ENCODE assay signal across 8 cellular contexts in the genomic region with DNA sequence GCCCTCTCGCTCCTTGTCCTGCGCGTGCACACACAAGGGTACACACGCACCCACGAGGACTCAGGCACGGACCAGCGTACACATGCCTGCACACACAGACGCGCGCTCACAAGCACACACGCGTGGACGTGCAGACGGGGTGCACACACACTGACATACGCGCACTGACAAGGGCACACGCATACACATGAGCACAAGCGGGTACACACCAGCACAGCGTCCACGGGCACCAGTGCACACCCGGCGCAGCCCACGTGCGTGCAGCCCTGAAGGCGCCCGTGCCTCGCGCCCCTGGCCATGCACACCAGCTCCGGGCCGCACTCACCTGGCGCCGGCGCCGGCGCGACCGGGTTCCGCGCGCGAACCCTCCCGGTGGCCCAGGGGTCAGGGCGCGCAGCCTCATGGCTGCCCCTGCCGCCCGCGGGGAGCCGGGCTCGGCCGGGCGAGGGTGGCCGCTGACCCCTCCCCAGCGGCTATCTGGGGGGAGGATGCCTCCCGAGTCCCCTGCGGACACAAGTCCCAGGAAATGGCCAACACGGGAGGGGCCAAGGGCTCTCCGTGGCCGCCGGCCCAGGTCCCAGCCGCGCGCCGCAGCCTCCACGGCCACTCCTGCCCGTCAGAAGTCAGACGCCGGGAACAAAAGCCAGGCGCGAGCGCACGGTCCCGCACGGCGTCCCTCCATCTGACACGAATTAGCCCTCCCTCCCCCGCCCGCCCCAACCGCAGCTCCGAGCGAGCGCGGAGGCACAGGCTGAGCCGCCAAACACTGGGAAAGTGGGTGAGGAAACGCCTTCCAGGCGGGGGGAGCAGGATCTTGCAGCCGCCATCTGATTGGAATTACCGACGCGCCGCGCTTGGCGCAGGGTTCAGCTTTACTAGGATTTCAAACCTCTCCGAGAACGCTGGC. TPM values are rescaled to one million over a fixed set of nuclear protein-coding genes. Genes with fewer than 3 reads are reported as not detected.
DNase-seq lines count a peak whose midpoint lies in the region; ATAC-seq, FAIRE-seq and TF ChIP-seq lines count a peak whose summit lies in the region.

No MANE protein-coding gene starts in this region.

- POLR2A ChIA-PET in activated CD8-positive, alpha-beta T cell treated with anti-CD3 and anti-CD28 coated beads for 36 hours (lab: Charles Lee), result no interaction called here

- intact Hi-C loops in kidney (cut with DNase I), result no loop called here
- intact Hi-C loops in activated CD8-positive, alpha-beta T cell treated with anti-CD3 and anti-CD28 coated beads for 36 hours (cut with micrococcal nuclease), result no loop called here

- H3K4me3 Mint-ChIP-seq in stimulated activated effector memory CD8-positive, alpha-beta T cell treated with anti-CD3 and anti-CD28 coated beads, Interleukin-12 subunit alpha, Interleukin-12 subunit beta, amount 100 ng/mL, for 72 hours, result no peak overlapping the region
- no peak overlapping the region for H3K4me3 Mint-ChIP-seq in activated CD8-positive, alpha-beta T cell treated with anti-CD3 and anti-CD28 coated beads for 36 hours

- FAIRE-seq in kidney (lab: Jason Lieb, UNC), result no peak

- H3K27me3 Mint-ChIP-seq in activated CD8-positive, alpha-beta T cell treated with anti-CD3 and anti-CD28 coated beads for 36 hours, result peaks cover 17% of the 10 kb centered on the region

- H3K9me3 Mint-ChIP-seq in stimulated activated effector memory CD8-positive, alpha-beta T cell treated with anti-CD3 and anti-CD28 coated beads, Interleukin-12 subunit alpha, Interleukin-12 subunit beta, amount 100 ng/mL, for 72 hours, result no peaks in the 10 kb centered on the region
- H3K9me3 Mint-ChIP-seq in activated CD8-positive, alpha-beta T cell treated with anti-CD3 and anti-CD28 coated beads for 36 hours, result no peaks in the 10 kb centered on the region

- peak overlapping the region; percentile 28 to 71 for H3K9ac ChIP-seq in kidney (ENCODE audit: low read length in 2 of 2)

- H3K9me3 ChIP-seq in kidney (ENCODE audit: control insufficient read depth in 1 of 2, low read length in 2 of 2), result no peaks in the 10 kb centered on the region

- H3K4me3 ChIP-seq in HFF-Myc (replicated peaks; ENCODE audit: low read depth, low read length) (peak overlapping the region; percentile 73), kidney (ENCODE audit: low read length in 2 of 2) (peak overlapping the region; percentile 57 to 67)

- no peaks in the 10 kb centered on the region for H3K36me3 ChIP-seq in kidney (ENCODE audit: control insufficient read depth in 1 of 2, insufficient read depth in 2 of 2, low read length in 2 of 2)

- TF ChIP-seq CTCF in HFF-Myc (IDR thresholded peaks at IDR 0.05; ENCODE audit: low read depth, low read length, missing control alignments) (no peak), kidney (IDR thresholded peaks at IDR 0.05; ENCODE audit: borderline replicate concordance, extremely low read depth, insufficient read depth) (no peak)
- TF ChIP-seq CTCF in activated CD8-positive, alpha-beta T cell treated with anti-CD3 and anti-CD28 coated beads for 36 hours (IDR thresholded peaks at IDR 0.05), result no peak

- H3K4me1 Mint-ChIP-seq in stimulated activated effector memory CD8-positive, alpha-beta T cell treated with anti-CD3 and anti-CD28 coated beads, Interleukin-12 subunit alpha, Interleukin-12 subunit beta, amount 100 ng/mL, for 72 hours, result no peaks in the 10 kb centered on the region
- no peaks in the 10 kb centered on the region for H3K4me1 Mint-ChIP-seq in activated CD8-positive, alpha-beta T cell treated with anti-CD3 and anti-CD28 coated beads for 36 hours (ENCODE audit: low read depth)

- H3K4me1 ChIP-seq in kidney (ENCODE audit: control insufficient read depth in 1 of 2, insufficient read depth in 1 of 2, low read depth in 1 of 2, low read length in 2 of 2), result peaks cover 33 to 55% of the 10 kb centered on the region in 2 donors

- no peak overlapping the region for H3K27ac Mint-ChIP-seq in stimulated activated effector memory CD8-positive, alpha-beta T cell treated with anti-CD3 and anti-CD28 coated beads, Interleukin-12 subunit alpha, Interleukin-12 subunit beta, amount 100 ng/mL, for 72 hours
- no peak overlapping the region for H3K27ac Mint-ChIP-seq in activated CD8-positive, alpha-beta T cell treated with anti-CD3 and anti-CD28 coated beads for 36 hours

- CTCF ChIA-PET in activated CD8-positive, alpha-beta T cell treated with anti-CD3 and anti-CD28 coated beads for 36 hours (lab: Charles Lee), result no interaction called here

- DNase-seq in HFF-Myc (ENCODE audit: extremely low read depth, low read depth), result no peak
- DNase-seq in cerebellum (ENCODE audit: low spot score), result peak; percentile 50
- peak; percentile 84 for DNase-seq in kidney
- no peak for DNase-seq in stimulated activated effector memory CD8-positive, alpha-beta T cell treated with anti-CD3 and anti-CD28 coated beads, Interleukin-12 subunit alpha, Interleukin-12 subunit beta, amount 100 ng/mL, for 72 hours (ENCODE audit: low spot score in 2 of 2)
- no peak for DNase-seq in activated CD8-positive, alpha-beta T cell treated with anti-CD3 and anti-CD28 coated beads for 36 hours
- DNase-seq in NCI-H748 (lab: John Stamatoyannopoulos, UW; ENCODE audit: unreplicated experiment), result no peak

- H3K36me3 Mint-ChIP-seq in stimulated activated effector memory CD8-positive, alpha-beta T cell treated with anti-CD3 and anti-CD28 coated beads, Interleukin-12 subunit alpha, Interleukin-12 subunit beta, amount 100 ng/mL, for 72 hours, result no peaks in the 10 kb centered on the region
- no peaks in the 10 kb centered on the region for H3K36me3 Mint-ChIP-seq in activated CD8-positive, alpha-beta T cell treated with anti-CD3 and anti-CD28 coated beads for 36 hours (ENCODE audit: low read depth)

- peak; percentile 14 for ATAC-seq in stimulated activated effector memory CD8-positive, alpha-beta T cell treated with anti-CD3 and anti-CD28 coated beads, Interleukin-12 subunit alpha, Interleukin-12 subunit beta, amount 100 ng/mL, for 72 hours
- ATAC-seq in HG03159 (IDR thresholded peaks at IDR 0.05; ENCODE audit: unreplicated experiment), result no peak
- no peak for ATAC-seq in GM19395 (IDR thresholded peaks at IDR 0.05; ENCODE audit: unreplicated experiment)
- no peak for ATAC-seq in activated CD8-positive, alpha-beta T cell treated with anti-CD3 and anti-CD28 coated beads for 36 hours

- peak overlapping the region; percentile 52 to 75 for H3K27ac ChIP-seq in kidney (ENCODE audit: low read depth in 2 of 2, low read length in 2 of 2)

RNA-seq across cellular contexts. Expression of a gene that starts 45.0 kb away (rescaled TPM):
- total RNA-seq in cerebellum, result 37.5 TPM
- 198 TPM for total RNA-seq in kidney
- 38.4 TPM for polyA plus RNA-seq in kidney (ENCODE audit: insufficient read depth, low read depth, low replicate concordance)
- total RNA-seq in activated CD8-positive, alpha-beta T cell treated with anti-CD3 and anti-CD28 coated beads for 36 hours, result under 1 TPM; 0.04 to 0.16 TPM

Comparison
In these comparisons a context has a peak if more than half of its experiments do, and no peak if none do; other contexts are left out.
1. DNase-seq: peak in cerebellum (single experiment) and kidney (single experiment); none in HFF-Myc (single experiment), stimulated activated effector memory CD8-positive, alpha-beta T cell treated with anti-CD3 and anti-CD28 coated beads, Interleukin-12 subunit alpha, Interleukin-12 subunit beta, amount 100 ng/mL, for 72 hours (0 of 2), activated CD8-positive, alpha-beta T cell treated with anti-CD3 and anti-CD28 coated beads for 36 hours (single experiment) and NCI-H748 (single experiment).
2. RNA of a gene that starts 45.0 kb away (total RNA-seq): 198 TPM in kidney (single experiment) and 37.5 TPM in cerebellum (single experiment); 0.04 to 0.16 TPM in activated CD8-positive, alpha-beta T cell treated with anti-CD3 and anti-CD28 coated beads for 36 hours; every median in the first group is over 10 times any median in the second.